Comparison of ENCODE assay signal across 29 cellular contexts in the genomic region with DNA sequence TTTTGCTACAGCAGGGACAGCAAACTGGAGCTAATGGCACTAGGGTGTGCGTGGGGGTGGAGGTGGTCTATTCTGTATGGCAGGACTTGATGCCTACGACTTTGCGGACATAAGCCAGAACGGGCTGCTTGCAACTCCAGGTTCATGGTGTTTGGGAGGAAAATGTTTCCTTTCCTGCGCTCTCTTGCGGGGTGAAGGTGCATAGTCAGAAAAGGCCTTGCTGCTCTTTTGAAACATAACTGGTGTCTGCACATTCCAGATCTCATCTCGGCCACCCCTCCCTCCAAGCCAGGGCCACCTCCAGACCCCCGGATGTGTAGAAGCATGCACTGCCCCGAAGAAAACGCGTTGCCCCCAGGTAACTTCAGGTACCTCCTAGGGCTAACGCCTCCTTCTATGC. TPM values are rescaled to one million over a fixed set of nuclear protein-coding genes. Genes with fewer than 3 reads are reported as not detected.
DNase-seq lines count a peak whose midpoint lies in the region; ATAC-seq and TF ChIP-seq lines count a peak whose summit lies in the region.
"Had no signal": no experiment of that assay in that cellular context is flagged by ENCODE, and none has a peak within 500 bp of the region (broad histone marks: within the 10 kb centered on the region; RNA-seq: fewer than 3 reads in every experiment).

No MANE protein-coding gene starts in this region.

- no peak overlapping the region for H4K5ac ChIP-seq in mesendoderm (ENCODE audit: low read length)

- H3K4me3 Mint-ChIP-seq in endodermal cell = peak overlapping the region; percentile 100
- H3K4me3 Mint-ChIP-seq: activated CD8-positive, alpha-beta T cell treated with anti-CD3 and anti-CD28 coated beads for 36 hours; activated T-helper 17 cell treated with anti-CD3 and anti-CD28 coated beads, Interleukin-2, amount 50 U/mL, for 72 hours had no signal

- H2BK120ac ChIP-seq in mesendoderm (ENCODE audit: low read depth, low read length) = peak overlapping the region; percentile 46

- 6 to 8% methylated on average over 2 to 12 of the region's 12 CpGs for WGBS in endodermal cell (ENCODE audit: insufficient coverage in 1 of 2, insufficient read length in 1 of 2), 2 experiments
- WGBS in mesendoderm (ENCODE audit: extremely low coverage, insufficient coverage, low lambda C conversion rate) = no CpG with 5 or more reads among the region's 12 CpGs

- peak overlapping the region; percentile 69 for H3K56ac ChIP-seq in mesendoderm (ENCODE audit: low read length)

- H3K9me3 ChIP-seq in BLaER1 treated with 17β-estradiol and CSF1 and Interleukin-3, amounts not matched to agents 10 nM and 100 nM (replicated peaks in 1 of 11) = peaks cover 37 to 51% (median 49%) of the 10 kb centered on the region in 11 experiments
- H3K9me3 ChIP-seq in HUES6 (ENCODE audit: control insufficient read depth, insufficient read depth, low read depth, low read length) (no peaks in the 10 kb centered on the region), endodermal cell (ENCODE audit: control insufficient read depth, low read length) (no peaks in the 10 kb centered on the region)
- H3K9me3 ChIP-seq: heart left ventricle, tibial nerve had no signal

- peaks cover 17 to 45% (median 34%) of the 10 kb centered on the region in 10 experiments for H3K4me1 ChIP-seq in BLaER1 treated with 17β-estradiol and CSF1 and Interleukin-3, amounts not matched to agents 10 nM and 100 nM
- H3K4me1 ChIP-seq in HUES6 (ENCODE audit: control insufficient read depth, insufficient read depth, low read length) (peaks cover 61% of the 10 kb centered on the region), endodermal cell (ENCODE audit: control insufficient read depth, insufficient read depth, low read length) (peaks cover 22% of the 10 kb centered on the region), mesendoderm (ENCODE audit: control insufficient read depth, low read depth, low read length) (peaks cover 9% of the 10 kb centered on the region)
- H3K4me1 ChIP-seq: foreskin keratinocyte had no signal

- ATAC-seq in GM19035 (IDR thresholded peaks at IDR 0.05; ENCODE audit: unreplicated experiment) = no peak
- ATAC-seq in GM21367 (IDR thresholded peaks at IDR 0.05; ENCODE audit: unreplicated experiment) = no peak
- ATAC-seq: activated CD8-positive, alpha-beta T cell treated with anti-CD3 and anti-CD28 coated beads for 36 hours; activated T-helper 17 cell treated with anti-CD3 and anti-CD28 coated beads, Interleukin-2, amount 50 U/mL, for 72 hours; esophagus mucosa; foreskin keratinocyte; heart left ventricle had no signal

- H4K8ac ChIP-seq in mesendoderm (ENCODE audit: low read depth, low read length) = no peak overlapping the region

- peak overlapping the region; percentile 55 to 97 (median 88); a peak in 21 of 22 replicates for H3K4me2 ChIP-seq in BLaER1 treated with 17β-estradiol and CSF1 and Interleukin-3, amounts not matched to agents 10 nM and 100 nM
- no peak overlapping the region for H3K4me2 ChIP-seq in mesendoderm (ENCODE audit: low read length)

- H3K27ac ChIP-seq in BLaER1 treated with 17β-estradiol and CSF1 and Interleukin-3, amounts not matched to agents 10 nM and 100 nM = peak overlapping the region in 7 of 11 experiments; percentile 57 to 78 (median 74); a peak in 11 of 22 replicates
- H3K27ac ChIP-seq in HUES6 (ENCODE audit: low read depth, low read length) (no peak overlapping the region), endodermal cell (ENCODE audit: low read depth, low read length) (no peak overlapping the region), mesendoderm (ENCODE audit: low read depth, low read length) (peak overlapping the region; percentile 18)
- H3K27ac ChIP-seq: foreskin keratinocyte, heart left ventricle, tibial nerve had no signal

- no peak overlapping the region for H3K4ac ChIP-seq in mesendoderm (ENCODE audit: low read depth, low read length)

- no peaks in the 10 kb centered on the region for H3K9me3 Mint-ChIP-seq in endodermal cell
- H3K9me3 Mint-ChIP-seq: activated CD8-positive, alpha-beta T cell treated with anti-CD3 and anti-CD28 coated beads for 36 hours had no signal

- peaks cover 63 to 83% (median 76%) of the 10 kb centered on the region in 11 experiments for H3K27me3 ChIP-seq in BLaER1 treated with 17β-estradiol and CSF1 and Interleukin-3, amounts not matched to agents 10 nM and 100 nM
- H3K27me3 ChIP-seq in HUES6 (ENCODE audit: control insufficient read depth, insufficient read depth, low read length) (peaks cover 100% of the 10 kb centered on the region), endodermal cell (ENCODE audit: control insufficient read depth, insufficient read depth, low read length, poor library complexity, severe bottlenecking) (peaks cover 26% of the 10 kb centered on the region), mesendoderm (ENCODE audit: insufficient read depth, low read length, poor library complexity) (peaks cover 63% of the 10 kb centered on the region)

- H3K36me3 Mint-ChIP-seq in endodermal cell (ENCODE audit: low read depth) = peaks cover 20% of the 10 kb centered on the region

- peaks cover 77% of the 10 kb centered on the region for H3K27me3 Mint-ChIP-seq in endodermal cell (ENCODE audit: insufficient read depth)

- peak overlapping the region in 4 of 11 experiments; percentile 63 to 72 (median 66); a peak in 4 of 22 replicates for H3K9ac ChIP-seq in BLaER1 treated with 17β-estradiol and CSF1 and Interleukin-3, amounts not matched to agents 10 nM and 100 nM
- H3K9ac ChIP-seq in HUES6 (ENCODE audit: low read length) (peak overlapping the region; percentile 12), endodermal cell (ENCODE audit: extremely low read depth, low read length, poor library complexity, severe bottlenecking) (peak overlapping the region; percentile 98), mesendoderm (ENCODE audit: low read length) (peak overlapping the region; percentile 48)

- no peak overlapping the region for H2AK5ac ChIP-seq in mesendoderm (ENCODE audit: low read length)

- H4K20me1 ChIP-seq in BLaER1 treated with 17β-estradiol and CSF1 and Interleukin-3, amounts not matched to agents 10 nM and 100 nM = no peaks in the 10 kb centered on the region

- H3K36me3 ChIP-seq in BLaER1 treated with 17β-estradiol and CSF1 and Interleukin-3, amounts not matched to agents 10 nM and 100 nM = peaks cover 0 to 9% (median 0%) of the 10 kb centered on the region in 11 experiments; a peak in 1 of 22 replicates
- no peaks in the 10 kb centered on the region for H3K36me3 ChIP-seq in HUES6 (ENCODE audit: control insufficient read depth, insufficient read depth, low read length)
- peaks cover 22% of the 10 kb centered on the region for H3K36me3 ChIP-seq in endodermal cell (ENCODE audit: control insufficient read depth, insufficient read depth, low read length)
- H3K36me3 ChIP-seq in mesendoderm (ENCODE audit: control insufficient read depth, insufficient read depth, low read length) = no peaks in the 10 kb centered on the region
- H3K36me3 ChIP-seq: heart left ventricle, tibial nerve had no signal

- peak overlapping the region; percentile 5 for H2BK5ac ChIP-seq in mesendoderm (ENCODE audit: low read length)

- peak; percentile 64 for DNase-seq in endodermal cell
- DNase-seq in mesendoderm = peak; percentile 45
- DNase-seq in posterior vena cava (ENCODE audit: low spot score) = no peak
- no peak for DNase-seq in dedifferentiated amniotic fluid mesenchymal stem cell (ENCODE audit: extremely low spot score)
- DNase-seq: activated CD4-positive, alpha-beta T cell treated with anti-CD3 and anti-CD28 coated beads for 1 hour; activated CD8-positive, alpha-beta T cell treated with anti-CD3 and anti-CD28 coated beads for 36 hours; activated naive CD4-positive, alpha-beta T cell treated with anti-CD3 and anti-CD28 coated beads, Interleukin-2, amount 50 U/mL, for 16 hours; amniotic stem cell; effector memory CD4-positive, alpha-beta T cell; foreskin keratinocyte; heart left ventricle; mesenchymal stem cell; NCI-H187 treated with DMSO at 0.1 percent for 48 hours; NCI-H526 treated with DMSO at 0.1 percent for 48 hours; RPMI8226; small intestine; stimulated activated CD4-positive, alpha-beta T cell treated with anti-CD3 and anti-CD28 coated beads, Interleukin-1b, Interleukin-23, amount 100 ng/mL, for 48 hours; stimulated activated CD8-positive, alpha-beta memory T cell treated with anti-CD3 and anti-CD28 coated beads, Interleukin-4, amount 100 ng/mL, for 48 hours; T-helper 1 cell had no signal

- H3K18ac ChIP-seq in mesendoderm (ENCODE audit: low read length) = peak overlapping the region; percentile 62

- intact Hi-C loops in posterior vena cava (cut with DNase I) = loop anchor here in 1 of 2 donors (1.0 kb wide), 1 partner anchor 30 kb away; no protein-coding TSS in a partner anchor

- no peak overlapping the region for H2BK15ac ChIP-seq in mesendoderm (replicated peaks; ENCODE audit: low read depth)

- TF ChIP-seq CTCF in endodermal cell (conservative IDR thresholded peaks at IDR 0.05) = peak; percentile 42

- H3K4me1 Mint-ChIP-seq in endodermal cell = peaks cover 61% of the 10 kb centered on the region
- H3K4me1 Mint-ChIP-seq: activated T-helper 17 cell treated with anti-CD3 and anti-CD28 coated beads, Interleukin-2, amount 50 U/mL, for 72 hours had no signal

- H3K23ac ChIP-seq in mesendoderm (ENCODE audit: low read length) = peak overlapping the region; percentile 16

- H3K4me3 ChIP-seq in BLaER1 treated with 17β-estradiol and CSF1 and Interleukin-3, amounts not matched to agents 10 nM and 100 nM = peak overlapping the region in 1 of 10 experiments; percentile 3; a peak in 2 of 20 replicates
- peak overlapping the region; percentile 27; the same call in 1 of the 2 replicates for H3K4me3 ChIP-seq in HUES6 (ENCODE audit: low read depth, low read length)
- H3K4me3 ChIP-seq in endodermal cell (ENCODE audit: low read length) = peak overlapping the region; percentile 94
- no peak overlapping the region for H3K4me3 ChIP-seq in mesendoderm (ENCODE audit: low read length)
- H3K4me3 ChIP-seq: heart left ventricle, tibial nerve had no signal

- no peaks in the 10 kb centered on the region for H3K79me1 ChIP-seq in mesendoderm (ENCODE audit: low read length)

- no peaks in the 10 kb centered on the region for H3K79me2 ChIP-seq in mesendoderm (ENCODE audit: control insufficient read depth, insufficient read depth, low read length)

- H3K27ac Mint-ChIP-seq in endodermal cell = peak overlapping the region; percentile 100
- H3K27ac Mint-ChIP-seq: activated CD8-positive, alpha-beta T cell treated with anti-CD3 and anti-CD28 coated beads for 36 hours; activated T-helper 17 cell treated with anti-CD3 and anti-CD28 coated beads, Interleukin-2, amount 50 U/mL, for 72 hours had no signal

RNA-seq across cellular contexts. Expression of a gene that starts 8.1 kb away (rescaled TPM):
- total RNA-seq in endodermal cell (100 to 1,000 TPM in 1 of 2 donors, 10 to 100 TPM in 1; 86.7 to 123 TPM), posterior vena cava (not detected)
- polyA plus RNA-seq in endodermal cell (2013, experiment 1 of 2) = 19.1 TPM
- 21.7 TPM for polyA plus RNA-seq in endodermal cell (2013, experiment 2 of 2)
- 5.9 TPM for polyA plus RNA-seq in mesendoderm (2013, experiment 1 of 2)
- 5.6 TPM for polyA plus RNA-seq in mesendoderm (2013, experiment 2 of 2)
- total RNA-seq: A673; activated CD8-positive, alpha-beta T cell treated with anti-CD3 and anti-CD28 coated beads for 36 hours; activated T-helper 17 cell treated with anti-CD3 and anti-CD28 coated beads, Interleukin-2, amount 50 U/mL, for 72 hours; heart left ventricle; LHCN-M2 had no signal
- polyA plus RNA-seq: BJ, heart left ventricle had no signal

Comparison
In these comparisons a context has a peak if more than half of its experiments do, and no peak if none do; other contexts are left out.
1. H3K27ac ChIP-seq: peak in BLaER1 treated with 17β-estradiol and CSF1 and Interleukin-3, amounts not matched to agents 10 nM and 100 nM (7 of 11) and mesendoderm (single experiment); none in HUES6 (single experiment) and endodermal cell (single experiment).
2. DNase-seq: peak in endodermal cell (single experiment) and mesendoderm (single experiment); none in posterior vena cava (single experiment) and dedifferentiated amniotic fluid mesenchymal stem cell (single experiment).
3. RNA of a gene that starts 8.1 kb away (total RNA-seq): 86.7 to 123 TPM in endodermal cell; not detected in posterior vena cava; every median in the first group is over 10 times any median in the second.